ENCODE assay signal across 1 cellular context in genomic region chr18:55497825-55498403, GRCh38.
TF ChIP-seq lines count a peak whose summit lies in the region.

No MANE protein-coding gene starts in this region.

TF ChIP-seq in HepG2, 621 proteins besides CTCF, POLR2A, EP300 and RAD21 (continued from another document):
- no peak for TF ChIP-seq KIAA2018 (CRISPR knock-in tag; IDR thresholded peaks at IDR 0.05; ENCODE audit: borderline replicate concordance)
- TF ChIP-seq SETDB1 (CRISPR knock-in tag; IDR thresholded peaks at IDR 0.05; ENCODE audit: borderline replicate concordance): no peak
- TF ChIP-seq MAFG (CRISPR knock-in tag; IDR thresholded peaks at IDR 0.05): no peak
- no peak for TF ChIP-seq MEF2D (CRISPR knock-in tag; IDR thresholded peaks at IDR 0.05)
- no peak for TF ChIP-seq FOXP1 (IDR thresholded peaks at IDR 0.05)
- TF ChIP-seq FOXP1 (CRISPR knock-in tag; IDR thresholded peaks at IDR 0.05): no peak
- TF ChIP-seq ZNF773 (CRISPR knock-in tag; IDR thresholded peaks at IDR 0.05; ENCODE audit: borderline replicate concordance): no peak
- TF ChIP-seq ZNF143 (CRISPR knock-in tag; IDR thresholded peaks at IDR 0.05): no peak
- TF ChIP-seq ZNF407 (CRISPR knock-in tag; IDR thresholded peaks at IDR 0.05; ENCODE audit: not compliant biosample characterization): no peak
- TF ChIP-seq DMAP1 (CRISPR knock-in tag; IDR thresholded peaks at IDR 0.05): no peak
